22 cellular contexts compared by ENCODE assay signal in genomic region chr2:148031152-148031551, GRCh38.
"Had no signal": no experiment of that assay in that cellular context is flagged by ENCODE, and none has a peak within 500 bp of the region (broad histone marks: within the 10 kb centered on the region; RNA-seq: fewer than 3 reads in every experiment).

No MANE protein-coding gene starts in this region.

- H3K36me3 Mint-ChIP-seq: activated naive CD8-positive, alpha-beta T cell treated with anti-CD3 and anti-CD28 coated beads for 36 hours had no signal

- H3K27ac Mint-ChIP-seq: activated CD4-positive, alpha-beta T cell treated with anti-CD3 and anti-CD28 coated beads, Interleukin-2, amount 10 ng/mL, durations not matched to agents 7 days and 5 days; activated naive CD8-positive, alpha-beta T cell treated with anti-CD3 and anti-CD28 coated beads for 36 hours; activated T-cell treated with anti-CD3 and anti-CD28 coated beads, Interleukin-2, amount 50 U/mL, for 24 hours; activated T-helper 2 cell treated with anti-CD3 and anti-CD28 coated beads, Interferon-gamma antibody, Interleukin-2, Interleukin-4, amounts not matched to agents 10 μg/mL and 5 μg/mL and 100 μg/mL, durations not matched to agents 14 hours and 24 hours and 36 hours; effector memory CD8-positive, alpha-beta T cell; naive thymus-derived CD8-positive, alpha-beta T cell had no signal

- FAIRE-seq: astrocyte, colon, keratinocyte, pancreas had no signal

- H3K36me3 ChIP-seq: esophagus squamous epithelium, pancreas, right atrium auricular region had no signal

- H3K27me3 Mint-ChIP-seq: activated CD4-positive, alpha-beta T cell treated with anti-CD3 and anti-CD28 coated beads, Interleukin-2, amount 10 ng/mL, durations not matched to agents 7 days and 5 days; activated naive CD8-positive, alpha-beta T cell treated with anti-CD3 and anti-CD28 coated beads for 36 hours; activated T-cell treated with anti-CD3 and anti-CD28 coated beads, Interleukin-2, amount 50 U/mL, for 24 hours; central memory CD8-positive, alpha-beta T cell; effector memory CD8-positive, alpha-beta T cell; naive thymus-derived CD8-positive, alpha-beta T cell had no signal

- H3K4me3 ChIP-seq: dorsolateral prefrontal cortex, esophagus squamous epithelium, heart left ventricle, pancreas, psoas muscle, right atrium auricular region, upper lobe of left lung had no signal

- DNase-seq: activated CD4-positive, alpha-beta T cell treated with anti-CD3 and anti-CD28 coated beads, Interleukin-2, amount 10 ng/mL, durations not matched to agents 7 days and 5 days; activated CD4-positive, CD25-positive, alpha-beta regulatory T cell treated with anti-CD3 and anti-CD28 coated beads, Interleukin-2, amount 50 U/mL, for 72 hours; activated naive CD4-positive, alpha-beta T cell treated with Interleukin-2 at 50 U/mL for 16 hours; activated naive CD8-positive, alpha-beta T cell treated with anti-CD3 and anti-CD28 coated beads for 36 hours; activated T-cell treated with anti-CD3 and anti-CD28 coated beads, Interleukin-2, amount 50 U/mL, for 24 hours; dorsolateral prefrontal cortex; effector memory CD8-positive, alpha-beta T cell; esophagus squamous epithelium; heart left ventricle; naive thymus-derived CD8-positive, alpha-beta T cell; pancreas; psoas muscle; stimulated activated CD4-positive, alpha-beta T cell treated with anti-CD3 and anti-CD28 coated beads, Interleukin-4, amount 100 ng/mL, for 24 hours; stimulated activated naive CD4-positive, alpha-beta T cell treated with Interleukin-2 at 50 U/mL for 16 hours; upper lobe of left lung had no signal

- H3K9me3 Mint-ChIP-seq: activated CD4-positive, alpha-beta T cell treated with anti-CD3 and anti-CD28 coated beads, Interleukin-2, amount 10 ng/mL, durations not matched to agents 7 days and 5 days; activated naive CD8-positive, alpha-beta T cell treated with anti-CD3 and anti-CD28 coated beads for 36 hours; activated T-cell treated with anti-CD3 and anti-CD28 coated beads, Interleukin-2, amount 50 U/mL, for 24 hours; activated T-helper 2 cell treated with anti-CD3 and anti-CD28 coated beads, Interferon-gamma antibody, Interleukin-2, Interleukin-4, amounts not matched to agents 10 μg/mL and 5 μg/mL and 100 μg/mL, durations not matched to agents 14 hours and 24 hours and 36 hours; central memory CD8-positive, alpha-beta T cell; effector memory CD8-positive, alpha-beta T cell; naive thymus-derived CD8-positive, alpha-beta T cell had no signal

- H3K27me3 ChIP-seq: dorsolateral prefrontal cortex, esophagus squamous epithelium, heart left ventricle, pancreas, right atrium auricular region, upper lobe of left lung had no signal

- ATAC-seq: effector memory CD8-positive, alpha-beta T cell; heart left ventricle; naive thymus-derived CD8-positive, alpha-beta T cell; pancreas; psoas muscle had no signal

- H3K9me3 ChIP-seq: esophagus squamous epithelium, heart left ventricle, pancreas, psoas muscle, right atrium auricular region, upper lobe of left lung had no signal

- H3K4me3 Mint-ChIP-seq: activated CD4-positive, alpha-beta T cell treated with anti-CD3 and anti-CD28 coated beads, Interleukin-2, amount 10 ng/mL, durations not matched to agents 7 days and 5 days; activated naive CD8-positive, alpha-beta T cell treated with anti-CD3 and anti-CD28 coated beads for 36 hours; activated T-cell treated with anti-CD3 and anti-CD28 coated beads, Interleukin-2, amount 50 U/mL, for 24 hours; central memory CD8-positive, alpha-beta T cell; effector memory CD8-positive, alpha-beta T cell; naive thymus-derived CD8-positive, alpha-beta T cell had no signal

- H3K4me1 ChIP-seq: esophagus squamous epithelium, pancreas had no signal

- H3K27ac ChIP-seq: dorsolateral prefrontal cortex, esophagus squamous epithelium, pancreas, psoas muscle, right atrium auricular region, upper lobe of left lung, VCaP had no signal
